ENCODE assay signal across 38 cellular contexts in genomic region chr3:180531303-180532278, GRCh38.
"Had no signal": no experiment of that assay in that cellular context is flagged by ENCODE, and none has a peak within 500 bp of the region (broad histone marks: within the 10 kb centered on the region; RNA-seq: fewer than 3 reads in every experiment).

No MANE protein-coding gene starts in this region.

- H3K9me3 ChIP-seq: adrenal gland, ascending aorta, breast epithelium had no signal

- ATAC-seq: activated CD4-positive, CD25-positive, alpha-beta regulatory T cell treated with anti-CD3 and anti-CD28 coated beads, Interleukin-2, amount 50 U/mL, for 24 hours; activated CD8-positive, alpha-beta memory T cell treated with anti-CD3 and anti-CD28 coated beads, Interleukin-2, amount 10 ng/mL, durations not matched to agents 7 days and 5 days; activated CD8-positive, alpha-beta T cell treated with anti-CD3 and anti-CD28 coated beads, Interleukin-2, amount 10 ng/mL, durations not matched to agents 7 days and 5 days; activated naive CD8-positive, alpha-beta T cell treated with anti-CD3 and anti-CD28 coated beads, Interleukin-2, amount 50 U/mL, for 24 hours; esophagus mucosa; T-helper 17 cell had no signal

- H3K36me3 Mint-ChIP-seq: activated CD8-positive, alpha-beta memory T cell treated with anti-CD3 and anti-CD28 coated beads, Interleukin-2, amount 10 ng/mL, durations not matched to agents 7 days and 5 days; activated naive CD4-positive, alpha-beta T cell treated with anti-CD3 and anti-CD28 coated beads, Interleukin-2, amount 50 U/mL, for 24 hours; activated naive CD8-positive, alpha-beta T cell treated with anti-CD3 and anti-CD28 coated beads for 36 hours; brain had no signal

- H3K27ac ChIP-seq: adrenal gland, ascending aorta, breast epithelium, cardiac muscle cell, coronary artery, dorsolateral prefrontal cortex, WERI-Rb-1 had no signal

- DNase-seq: activated B cell treated with CpG ODN at 0.5 μM for 24 hours; activated CD4-positive, alpha-beta T cell treated with anti-CD3 and anti-CD28 coated beads for 48 hours; activated CD4-positive, alpha-beta T cell treated with anti-CD3 and anti-CD28 coated beads, Interleukin-2, amount 50 U/mL, for 1 hour; activated CD4-positive, alpha-beta T cell treated with anti-CD3 and anti-CD28 coated beads, Interleukin-2, amount 50 U/mL, for 48 hours; activated CD8-positive, alpha-beta memory T cell treated with anti-CD3 and anti-CD28 coated beads, Interleukin-2, amount 10 ng/mL, durations not matched to agents 7 days and 5 days; activated CD8-positive, alpha-beta memory T cell treated with anti-CD3 and anti-CD28 coated beads, Interleukin-2, amount 50 U/mL, for 4 hours; activated CD8-positive, alpha-beta T cell treated with anti-CD3 and anti-CD28 coated beads, Interleukin-2, amount 10 ng/mL, durations not matched to agents 7 days and 5 days; activated effector memory CD4-positive, alpha-beta T cell treated with anti-CD3 and anti-CD28 coated beads, Interleukin-2, amount 50 U/mL, for 16 hours; activated naive CD4-positive, alpha-beta T cell treated with anti-CD3 and anti-CD28 coated beads for 36 hours; activated naive CD8-positive, alpha-beta T cell treated with anti-CD3 and anti-CD28 coated beads for 36 hours; activated naive CD8-positive, alpha-beta T cell treated with anti-CD3 and anti-CD28 coated beads, Interleukin-2, amount 50 U/mL, for 24 hours; activated T-cell treated with anti-CD3 and anti-CD28 coated beads, Interleukin-2, amount 50 U/mL, for 1 hour; activated T-cell treated with anti-CD3 and anti-CD28 coated beads, Interleukin-2, amount 50 U/mL, for 48 hours; adrenal gland; amygdala; central memory CD4-positive, alpha-beta T cell; cerebellar nuclear complex; dorsolateral prefrontal cortex; effector memory CD4-positive, alpha-beta T cell; endodermal cell; foreskin fibroblast; T-helper 1 cell; T-helper 17 cell; T1000; WERI-Rb-1 had no signal

- H3K27me3 Mint-ChIP-seq: activated B cell treated with CpG ODN at 0.5 μM for 24 hours; activated CD8-positive, alpha-beta memory T cell treated with anti-CD3 and anti-CD28 coated beads, Interleukin-2, amount 10 ng/mL, durations not matched to agents 7 days and 5 days; activated naive CD8-positive, alpha-beta T cell treated with anti-CD3 and anti-CD28 coated beads for 36 hours; dendritic cell treated with granulocyte-macrophage colony-stimulating factor and Interleukin-4, amounts not matched to agents 40 ng/mL and 50 ng/mL, for 4 days had no signal

- H3K4me3 ChIP-seq: adrenal gland, ascending aorta, breast epithelium, cardiac muscle cell, coronary artery, dorsolateral prefrontal cortex had no signal

- H3K4me1 ChIP-seq: adrenal gland, ascending aorta, breast epithelium had no signal

- H3K4me3 Mint-ChIP-seq: activated B cell treated with CpG ODN at 0.5 μM for 24 hours; activated CD8-positive, alpha-beta memory T cell treated with anti-CD3 and anti-CD28 coated beads, Interleukin-2, amount 10 ng/mL, durations not matched to agents 7 days and 5 days; activated CD8-positive, alpha-beta T cell treated with anti-CD3 and anti-CD28 coated beads, Interleukin-2, amount 10 ng/mL, durations not matched to agents 7 days and 5 days; activated naive CD4-positive, alpha-beta T cell treated with anti-CD3 and anti-CD28 coated beads for 36 hours; activated naive CD4-positive, alpha-beta T cell treated with anti-CD3 and anti-CD28 coated beads, Interleukin-2, amount 50 U/mL, for 24 hours; activated naive CD8-positive, alpha-beta T cell treated with anti-CD3 and anti-CD28 coated beads for 36 hours; activated naive CD8-positive, alpha-beta T cell treated with anti-CD3 and anti-CD28 coated beads, Interleukin-2, amount 50 U/mL, for 24 hours; activated T-helper 1 cell treated with anti-CD3 and anti-CD28 coated beads, Interleukin-12 subunit alpha, Interleukin-12 subunit beta, Interleukin-2, Interleukin-4 antibody, amounts not matched to agents 30 ng/mL and 10 ng/mL and 1 ng/mL, durations not matched to agents 14 hours and 24 hours and 36 hours; brain; dendritic cell treated with granulocyte-macrophage colony-stimulating factor and Interleukin-4, amounts not matched to agents 40 ng/mL and 50 ng/mL, for 4 days; endodermal cell; T-helper 17 cell; T-helper 2 cell treated with Interferon-gamma antibody and Interleukin-4, amounts not matched to agents 5 μg/mL and 100 μg/mL, for 36 hours had no signal

- H3K27ac Mint-ChIP-seq: activated B cell treated with CpG ODN at 0.5 μM for 24 hours; activated CD8-positive, alpha-beta memory T cell treated with anti-CD3 and anti-CD28 coated beads, Interleukin-2, amount 10 ng/mL, durations not matched to agents 7 days and 5 days; activated CD8-positive, alpha-beta T cell treated with anti-CD3 and anti-CD28 coated beads, Interleukin-2, amount 10 ng/mL, durations not matched to agents 7 days and 5 days; activated naive CD4-positive, alpha-beta T cell treated with anti-CD3 and anti-CD28 coated beads for 36 hours; activated naive CD4-positive, alpha-beta T cell treated with anti-CD3 and anti-CD28 coated beads, Interleukin-2, amount 50 U/mL, for 24 hours; activated naive CD8-positive, alpha-beta T cell treated with anti-CD3 and anti-CD28 coated beads for 36 hours; activated naive CD8-positive, alpha-beta T cell treated with anti-CD3 and anti-CD28 coated beads, Interleukin-2, amount 50 U/mL, for 24 hours; activated T-helper 1 cell treated with anti-CD3 and anti-CD28 coated beads, Interleukin-12 subunit alpha, Interleukin-12 subunit beta, Interleukin-2, Interleukin-4 antibody, amounts not matched to agents 30 ng/mL and 10 ng/mL and 1 ng/mL, durations not matched to agents 14 hours and 24 hours and 36 hours; activated T-helper 2 cell treated with anti-CD3 and anti-CD28 coated beads, Interferon-gamma antibody, Interleukin-2, Interleukin-4, amounts not matched to agents 10 μg/mL and 5 μg/mL and 100 μg/mL, durations not matched to agents 14 hours and 24 hours and 36 hours; brain; dendritic cell treated with granulocyte-macrophage colony-stimulating factor and Interleukin-4, amounts not matched to agents 40 ng/mL and 50 ng/mL, for 4 days; endodermal cell; T-helper 17 cell; T-helper 2 cell treated with Interferon-gamma antibody and Interleukin-4, amounts not matched to agents 5 μg/mL and 100 μg/mL, for 36 hours had no signal

- FAIRE-seq: frontal cortex had no signal

- H3K36me3 ChIP-seq: adrenal gland, ascending aorta, breast epithelium, cardiac muscle cell, WERI-Rb-1 had no signal

- H3K4me1 Mint-ChIP-seq: activated B cell treated with CpG ODN at 0.5 μM for 24 hours; activated CD8-positive, alpha-beta memory T cell treated with anti-CD3 and anti-CD28 coated beads, Interleukin-2, amount 10 ng/mL, durations not matched to agents 7 days and 5 days; activated naive CD4-positive, alpha-beta T cell treated with anti-CD3 and anti-CD28 coated beads, Interleukin-2, amount 50 U/mL, for 24 hours; activated naive CD8-positive, alpha-beta T cell treated with anti-CD3 and anti-CD28 coated beads for 36 hours; activated naive CD8-positive, alpha-beta T cell treated with anti-CD3 and anti-CD28 coated beads, Interleukin-2, amount 50 U/mL, for 24 hours; brain; endodermal cell; T-helper 17 cell had no signal

- H3K9me3 Mint-ChIP-seq: activated B cell treated with CpG ODN at 0.5 μM for 24 hours; activated naive CD4-positive, alpha-beta T cell treated with anti-CD3 and anti-CD28 coated beads for 36 hours; activated naive CD4-positive, alpha-beta T cell treated with anti-CD3 and anti-CD28 coated beads, Interleukin-2, amount 50 U/mL, for 24 hours; activated naive CD8-positive, alpha-beta T cell treated with anti-CD3 and anti-CD28 coated beads for 36 hours; activated T-helper 1 cell treated with anti-CD3 and anti-CD28 coated beads, Interleukin-12 subunit alpha, Interleukin-12 subunit beta, Interleukin-2, Interleukin-4 antibody, amounts not matched to agents 30 ng/mL and 10 ng/mL and 1 ng/mL, durations not matched to agents 14 hours and 24 hours and 36 hours; activated T-helper 2 cell treated with anti-CD3 and anti-CD28 coated beads, Interferon-gamma antibody, Interleukin-2, Interleukin-4, amounts not matched to agents 10 μg/mL and 5 μg/mL and 100 μg/mL, durations not matched to agents 14 hours and 24 hours and 36 hours; endodermal cell; T-helper 2 cell treated with Interferon-gamma antibody and Interleukin-4, amounts not matched to agents 5 μg/mL and 100 μg/mL, for 36 hours had no signal
